Comparison of ENCODE assay signal across 18 cellular contexts in the genomic region with DNA sequence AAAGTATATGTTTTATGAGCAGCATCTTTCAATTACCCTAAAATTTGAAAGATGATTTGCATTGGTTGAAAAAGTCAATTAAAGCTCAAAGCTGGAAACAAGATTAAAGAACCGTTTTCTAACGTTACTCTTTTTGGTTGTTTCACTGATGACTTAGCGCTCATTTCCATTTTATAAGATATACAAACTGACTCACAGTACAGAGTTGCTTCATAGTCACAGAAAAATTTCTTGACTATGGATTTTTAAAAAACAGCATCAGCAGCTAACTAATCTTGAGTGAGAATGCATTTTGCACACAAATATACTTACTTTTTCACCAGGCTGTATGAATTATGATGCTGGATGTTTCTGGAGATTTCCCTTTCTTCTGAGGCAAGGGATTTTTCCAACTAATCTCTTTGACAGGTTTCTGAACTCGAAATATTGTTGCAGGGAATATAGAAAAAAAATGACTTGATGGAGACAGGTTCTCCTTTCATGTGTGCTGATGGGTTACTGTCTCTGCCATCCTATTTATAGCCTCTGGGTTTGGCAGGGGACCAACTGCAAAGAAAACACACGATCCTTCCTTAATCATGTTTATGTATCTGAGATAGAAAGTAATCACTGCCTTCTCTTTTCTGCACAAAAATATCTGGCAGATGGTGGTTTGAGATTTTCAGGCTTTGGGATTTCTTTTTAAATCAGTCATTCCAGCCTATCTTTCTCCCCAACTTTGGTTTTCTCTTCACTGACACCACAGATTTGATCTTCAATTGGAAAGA.
DNase-seq lines count a peak whose midpoint lies in the region; TF ChIP-seq lines count a peak whose summit lies in the region.
"Had no signal": no experiment of that assay in that cellular context is flagged by ENCODE, and none has a peak within 500 bp of the region (broad histone marks: within the 10 kb centered on the region; RNA-seq: fewer than 3 reads in every experiment).

No MANE protein-coding gene starts in this region.

- no peak for TF ChIP-seq RAD21 in SK-N-SH (IDR thresholded peaks at IDR 0.05; ENCODE audit: low read length)

- H3K4me3 Mint-ChIP-seq in activated naive CD4-positive, alpha-beta T cell treated with anti-CD3 and anti-CD28 coated beads, Interleukin-2, amount 10 ng/mL, durations not matched to agents 7 days and 5 days: no peak overlapping the region
- H3K4me3 Mint-ChIP-seq: activated CD4-positive, alpha-beta memory T cell treated with anti-CD3 and anti-CD28 coated beads, Interleukin-2, amount 10 ng/mL, durations not matched to agents 7 days and 5 days; CD8-positive, alpha-beta memory T cell; H9; naive B cell had no signal

- peaks cover 17% of the 10 kb centered on the region for H3K36me3 Mint-ChIP-seq in activated naive CD4-positive, alpha-beta T cell treated with anti-CD3 and anti-CD28 coated beads, Interleukin-2, amount 10 ng/mL, durations not matched to agents 7 days and 5 days

- H3K4me1 ChIP-seq in SK-N-SH (ENCODE audit: control insufficient read depth in 1 of 2, insufficient read depth in 2 of 2, low read depth in 1 of 2, low read length in 1 of 2) (peaks cover 25 to 33% of the 10 kb centered on the region in 2 experiments), esophagus squamous epithelium (peaks cover 0 to 46% (median 0%) of the 10 kb centered on the region in 3 donors)
- H3K4me1 ChIP-seq: A549, adrenal gland had no signal

- H3K27ac Mint-ChIP-seq in activated naive CD4-positive, alpha-beta T cell treated with anti-CD3 and anti-CD28 coated beads, Interleukin-2, amount 10 ng/mL, durations not matched to agents 7 days and 5 days: no peak overlapping the region
- H3K27ac Mint-ChIP-seq: activated CD4-positive, alpha-beta memory T cell treated with anti-CD3 and anti-CD28 coated beads, Interleukin-2, amount 10 ng/mL, durations not matched to agents 7 days and 5 days; CD8-positive, alpha-beta memory T cell; H9 had no signal

- intact Hi-C loops in esophagus squamous epithelium (cut with DNase I): no loop called here

- no peak overlapping the region for H3K4me3 ChIP-seq in SK-N-SH (ENCODE audit: low read depth in 2 of 2, low read length in 1 of 2)
- no peak overlapping the region for H3K4me3 ChIP-seq in esophagus squamous epithelium
- H3K4me3 ChIP-seq: A549, adrenal gland, GM12878, psoas muscle had no signal

- WGBS in SK-N-SH (ENCODE audit: low lambda C conversion rate): 49% methylated on average over 5 of the region's 5 CpGs
- 33 to 38% methylated on average over 5 of the region's 5 CpGs for WGBS in esophagus squamous epithelium, 2 donors

- no peaks in the 10 kb centered on the region for H3K9me2 ChIP-seq in SK-N-SH

- TF ChIP-seq POLR2A in esophagus squamous epithelium (IDR thresholded peaks at IDR 0.05): no peak

- H2AFZ ChIP-seq in SK-N-SH (ENCODE audit: low read depth): no peak overlapping the region

- H3K27me3 ChIP-seq in SK-N-SH (ENCODE audit: insufficient read depth) (no peaks in the 10 kb centered on the region), esophagus squamous epithelium (no peaks in the 10 kb centered on the region)
- H3K27me3 ChIP-seq: adrenal gland had no signal

- peak in 1 of 2 experiments; percentile 46; a peak in 1 of 4 replicates for TF ChIP-seq EP300 in SK-N-SH (IDR thresholded peaks at IDR 0.05; ENCODE audit: borderline replicate concordance in 1 of 2, low read depth in 1 of 2, low read length in 1 of 2)

- no peak overlapping the region for H3K9ac ChIP-seq in SK-N-SH

- H3K9me3 ChIP-seq in SK-N-SH (no peaks in the 10 kb centered on the region), esophagus squamous epithelium (no peaks in the 10 kb centered on the region)
- H3K9me3 ChIP-seq: A549, adrenal gland, psoas muscle had no signal

- H3K4me2 ChIP-seq in SK-N-SH: peak overlapping the region; percentile 31; the same call in 1 of the 2 replicates
- H3K4me2 ChIP-seq: A549 had no signal

- no peaks in the 10 kb centered on the region for H3K9me3 Mint-ChIP-seq in activated naive CD4-positive, alpha-beta T cell treated with anti-CD3 and anti-CD28 coated beads, Interleukin-2, amount 10 ng/mL, durations not matched to agents 7 days and 5 days
- H3K9me3 Mint-ChIP-seq: activated CD4-positive, alpha-beta memory T cell treated with anti-CD3 and anti-CD28 coated beads, Interleukin-2, amount 10 ng/mL, durations not matched to agents 7 days and 5 days; CD8-positive, alpha-beta memory T cell; H9; naive B cell had no signal

- CTCF ChIA-PET in SK-N-SH (lab: Yijun Ruan, JAX): interaction anchor here (1.0 to 1.4 kb wide), 3 partner anchors 18 to 642 kb away, joined by 3 to 4 read pairs (median 4); no protein-coding TSS in a partner anchor
- CTCF ChIA-PET in activated naive CD4-positive, alpha-beta T cell treated with anti-CD3 and anti-CD28 coated beads, Interleukin-2, amount 10 ng/mL, durations not matched to agents 7 days and 5 days (lab: Charles Lee): no interaction called here

- H3K27ac ChIP-seq in SK-N-SH (ENCODE audit: low read depth in 2 of 2, low read length in 1 of 2): peak overlapping the region; percentile 26 to 28; a peak in 3 of 4 replicates
- peak overlapping the region in 1 of 4 donors; percentile 63 for H3K27ac ChIP-seq in esophagus squamous epithelium
- H3K27ac ChIP-seq: A549, adrenal gland, psoas muscle had no signal

- H4K20me1 ChIP-seq in SK-N-SH (ENCODE audit: insufficient read depth): no peaks in the 10 kb centered on the region

- POLR2A ChIA-PET in SK-N-SH (lab: Yijun Ruan, JAX): no interaction called here

- no peaks in the 10 kb centered on the region for H3K27me3 Mint-ChIP-seq in activated naive CD4-positive, alpha-beta T cell treated with anti-CD3 and anti-CD28 coated beads, Interleukin-2, amount 10 ng/mL, durations not matched to agents 7 days and 5 days
- H3K27me3 Mint-ChIP-seq: activated CD4-positive, alpha-beta memory T cell treated with anti-CD3 and anti-CD28 coated beads, Interleukin-2, amount 10 ng/mL, durations not matched to agents 7 days and 5 days; CD8-positive, alpha-beta memory T cell; naive B cell had no signal

- H3K36me3 ChIP-seq in SK-N-SH (replicated peaks in 1 of 2; ENCODE audit: control insufficient read depth in 1 of 2, insufficient read depth in 2 of 2, low read length in 1 of 2) (peaks cover 0 to 43% of the 10 kb centered on the region in 2 experiments), esophagus squamous epithelium (peaks cover 0 to 86% (median 7%) of the 10 kb centered on the region in 3 donors)

- TF ChIP-seq CTCF in SK-N-SH (IDR thresholded peaks at IDR 0.05): no peak
- no peak for TF ChIP-seq CTCF in esophagus squamous epithelium (IDR thresholded peaks at IDR 0.05)

- peak; percentile 14 for DNase-seq in NCI-H748 (lab: John Stamatoyannopoulos, UW; ENCODE audit: unreplicated experiment)
- DNase-seq in NCI-H748 treated with DMSO at 0.1 percent for 48 hours (lab: John Stamatoyannopoulos, UW): no peak
- peak; percentile 49 for DNase-seq in SK-N-SH
- DNase-seq in fibroblast of gingiva (ENCODE audit: low read depth): peak; percentile 43
- peak; percentile 10 for DNase-seq in smooth muscle cell of the brain vasculature (ENCODE audit: low read depth, low spot score)
- no peak for DNase-seq in activated naive CD4-positive, alpha-beta T cell treated with anti-CD3 and anti-CD28 coated beads, Interleukin-2, amount 10 ng/mL, durations not matched to agents 7 days and 5 days
- no peak for DNase-seq in H4 (ENCODE audit: low spot score)
- DNase-seq in esophagus squamous epithelium (lab: John Stamatoyannopoulos, UW): no peak
- DNase-seq: activated CD4-positive, alpha-beta memory T cell treated with anti-CD3 and anti-CD28 coated beads, Interleukin-2, amount 10 ng/mL, durations not matched to agents 7 days and 5 days; CD8-positive, alpha-beta memory T cell; H9; naive B cell; psoas muscle; stimulated activated CD4-positive, alpha-beta T cell treated with anti-CD3 and anti-CD28 coated beads, Interleukin-12 subunit alpha, Interleukin-12 subunit beta, amount 100 ng/mL, for 4 hours; stimulated activated naive CD8-positive, alpha-beta T cell treated with anti-CD3 and anti-CD28 coated beads, Interleukin-15, Interleukin-2, amounts not matched to agents 100 U/mL and 50 U/mL, for 24 hours had no signal

- peaks cover 22% of the 10 kb centered on the region for H3F3A ChIP-seq in SK-N-SH (replicated peaks; ENCODE audit: insufficient read depth)

- no peaks in the 10 kb centered on the region for H3K4me1 Mint-ChIP-seq in activated naive CD4-positive, alpha-beta T cell treated with anti-CD3 and anti-CD28 coated beads, Interleukin-2, amount 10 ng/mL, durations not matched to agents 7 days and 5 days
- H3K4me1 Mint-ChIP-seq: activated CD4-positive, alpha-beta memory T cell treated with anti-CD3 and anti-CD28 coated beads, Interleukin-2, amount 10 ng/mL, durations not matched to agents 7 days and 5 days; CD8-positive, alpha-beta memory T cell; H9; naive B cell had no signal

- H3K79me2 ChIP-seq in SK-N-SH (ENCODE audit: insufficient read depth): no peaks in the 10 kb centered on the region

TF ChIP-seq in SK-N-SH, 30 proteins besides CTCF, POLR2A, EP300 and RAD21 (continues in another document):
- 0 out of 2 replicates have a peak, but pooled peaks have one; percentile 17 for TF ChIP-seq POLR2AphosphoS5 (IDR thresholded peaks at IDR 0.05; ENCODE audit: low read depth, low read length)
- TF ChIP-seq, protein P1, sequence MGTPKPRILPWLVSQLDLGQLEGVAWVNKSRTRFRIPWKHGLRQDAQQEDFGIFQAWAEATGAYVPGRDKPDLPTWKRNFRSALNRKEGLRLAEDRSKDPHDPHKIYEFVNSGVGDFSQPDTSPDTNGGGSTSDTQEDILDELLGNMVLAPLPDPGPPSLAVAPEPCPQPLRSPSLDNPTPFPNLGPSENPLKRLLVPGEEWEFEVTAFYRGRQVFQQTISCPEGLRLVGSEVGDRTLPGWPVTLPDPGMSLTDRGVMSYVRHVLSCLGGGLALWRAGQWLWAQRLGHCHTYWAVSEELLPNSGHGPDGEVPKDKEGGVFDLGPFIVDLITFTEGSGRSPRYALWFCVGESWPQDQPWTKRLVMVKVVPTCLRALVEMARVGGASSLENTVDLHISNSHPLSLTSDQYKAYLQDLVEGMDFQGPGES (IDR thresholded peaks at IDR 0.05; ENCODE audit: low read depth, low read length): no peak
- TF ChIP-seq NFIC (IDR thresholded peaks at IDR 0.05; ENCODE audit: borderline replicate concordance): peak; percentile 23; the same call in 1 of the 2 replicates
- TF ChIP-seq FOXJ3 (CRISPR knock-in tag; IDR thresholded peaks at IDR 0.05): peak; percentile 46; the same call in 1 of the 2 replicates
- TF ChIP-seq ELF1 (IDR thresholded peaks at IDR 0.05): no peak
- TF ChIP-seq TCF12 (IDR thresholded peaks at IDR 0.05): 0 out of 2 replicates have a peak, but pooled peaks have one; percentile 8
- TF ChIP-seq USF1 (IDR thresholded peaks at IDR 0.05; ENCODE audit: borderline replicate concordance, low read depth): no peak
- TF ChIP-seq RFX5 (IDR thresholded peaks at IDR 0.05; ENCODE audit: low read length): no peak
- TF ChIP-seq GABPA (IDR thresholded peaks at IDR 0.05; ENCODE audit: low read depth): no peak

Comparison
In these comparisons a context has a peak if more than half of its experiments do, and no peak if none do; other contexts are left out.
1. DNase-seq: peak in NCI-H748 (single experiment), SK-N-SH (single experiment), fibroblast of gingiva (single experiment) and smooth muscle cell of the brain vasculature (single experiment); none in NCI-H748 treated with DMSO at 0.1 percent for 48 hours (single experiment), activated naive CD4-positive, alpha-beta T cell treated with anti-CD3 and anti-CD28 coated beads, Interleukin-2, amount 10 ng/mL, durations not matched to agents 7 days and 5 days (single experiment), H4 (single experiment) and esophagus squamous epithelium (single experiment).